In the genomic region with DNA sequence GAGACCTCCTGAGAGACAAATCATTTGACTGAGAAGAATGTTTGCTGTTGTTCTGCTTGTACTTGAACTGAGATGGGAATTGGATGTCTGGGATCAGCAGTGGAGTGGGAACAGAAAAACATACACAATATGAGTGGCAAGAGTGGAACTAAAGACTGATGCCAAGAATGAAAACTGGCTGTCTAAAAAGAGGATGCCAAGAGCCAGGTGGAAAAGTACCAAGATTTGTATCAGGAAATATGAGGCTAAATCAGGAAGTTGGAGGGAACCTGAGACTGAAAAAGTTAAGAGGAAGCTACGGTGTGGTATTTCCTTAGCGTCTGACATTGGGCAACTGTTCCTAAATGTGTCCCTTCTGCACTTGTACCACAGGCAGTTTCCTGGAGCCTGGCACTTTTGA, we compare ENCODE assay signal across 24 cellular contexts.
"Had no signal": no experiment of that assay in that cellular context is flagged by ENCODE, and none has a peak within 500 bp of the region (broad histone marks: within the 10 kb centered on the region; RNA-seq: fewer than 3 reads in every experiment).

No MANE protein-coding gene starts in this region.

- H3K36me3 ChIP-seq: esophagus squamous epithelium, gastroesophageal sphincter, prostate gland, right lobe of liver, spleen, thoracic aorta, transverse colon had no signal

- H3K4me1 ChIP-seq: gastroesophageal sphincter, parathyroid adenoma, prostate gland, right lobe of liver, spleen, transverse colon had no signal

- H3K27ac ChIP-seq: esophagus squamous epithelium, gastroesophageal sphincter, parathyroid adenoma, prostate gland, right lobe of liver, spleen, thoracic aorta, transverse colon had no signal

- H3K4me3 ChIP-seq: esophagus squamous epithelium, gastroesophageal sphincter, lung, prostate gland, right lobe of liver, spleen, thoracic aorta, transverse colon had no signal

- H3K79me2 ChIP-seq: parathyroid adenoma had no signal

- H3K27me3 ChIP-seq: esophagus squamous epithelium, gastroesophageal sphincter, right lobe of liver, spleen, transverse colon had no signal

- H3K9me3 ChIP-seq: esophagus squamous epithelium, gastroesophageal sphincter, prostate gland, right lobe of liver, thoracic aorta, transverse colon had no signal

- FAIRE-seq: colon had no signal

- DNase-seq: effector memory CD8-positive, alpha-beta T cell; esophagus squamous epithelium; foreskin fibroblast; glutamatergic neuron; left colon; left ventricle myocardium superior; mesenchymal stem cell; naive thymus-derived CD4-positive, alpha-beta T cell; nephron progenitor cell; right lobe of liver; spleen; stimulated activated CD4-positive, alpha-beta T cell treated with anti-CD3 and anti-CD28 coated beads, Interleukin-15, amount 100 ng/mL, for 24 hours; stimulated activated CD4-positive, alpha-beta T cell treated with anti-CD3 and anti-CD28 coated beads, Interleukin-1b, Interleukin-23, amount 100 ng/mL, for 48 hours; stimulated activated CD4-positive, alpha-beta T cell treated with anti-CD3 and anti-CD28 coated beads, Interleukin-4, amount 100 ng/mL, for 24 hours; stimulated activated naive B cell treated with anti-CD40 and anti-IgM and Interleukin-4, amounts not matched to agents 10 μg/mL and 1 μg/mL and 100 μg/mL, for 72 hours; stimulated activated naive CD8-positive, alpha-beta T cell treated with anti-CD3 and anti-CD28 coated beads, Interleukin-15, amount 100 ng/mL, for 72 hours; substantia nigra; transverse colon had no signal

- H3K9ac ChIP-seq: parathyroid adenoma had no signal

- H2AFZ ChIP-seq: parathyroid adenoma had no signal
